8 cellular contexts compared by ENCODE assay signal in genomic region chr14:55579724-55580400, GRCh38. TPM values are rescaled to one million over a fixed set of nuclear protein-coding genes. Genes with fewer than 3 reads are reported as not detected.
DNase-seq lines count a peak whose midpoint lies in the region; ATAC-seq and TF ChIP-seq lines count a peak whose summit lies in the region.

KTN1 (plus strand) TSS chr14:55580207; CDS start chr14:55612049, 31,842 bp downstream.

- peak within 1 kb of the TSS; percentile 91 for H3K4me3 Mint-ChIP-seq in HFFc6
- peak within 1 kb of the TSS; percentile 96 for H3K4me3 Mint-ChIP-seq in progenitor cell of endocrine pancreas (ENCODE audit: low read depth)

- H3K9me3 ChIP-seq in heart right ventricle: no peaks in the 10 kb centered on the region
- no peaks in the 10 kb centered on the region for H3K9me3 ChIP-seq in upper lobe of right lung

- intact Hi-C loops in heart right ventricle (cut with DNase I) (loop anchor here in 8 of 10 donors (5.0 to 10.0 kb wide), 6 partner anchors 65 to 135 kb away; partner anchors contain the start of gene TBPL2 (in 3 of the 8)), upper lobe of right lung (cut with DNase I) (no loop called here)

- peak within 1 kb of the TSS; percentile 91 for H3K27ac Mint-ChIP-seq in HFFc6
- peak within 1 kb of the TSS; percentile 97 for H3K27ac Mint-ChIP-seq in progenitor cell of endocrine pancreas

- peak; percentile 54 for TF ChIP-seq POLR2A in GM10847 (IDR thresholded peaks at IDR 0.05; ENCODE audit: extremely low read depth, insufficient read length)

- H3K27me3 Mint-ChIP-seq in HFFc6 (ENCODE audit: insufficient read depth): peaks cover 1% of the 10 kb centered on the region; the same call in 1 of the 2 replicates
- no peaks in the 10 kb centered on the region for H3K27me3 Mint-ChIP-seq in progenitor cell of endocrine pancreas

- H3K27me3 ChIP-seq in heart right ventricle: no peaks in the 10 kb centered on the region
- H3K27me3 ChIP-seq in upper lobe of right lung: no peaks in the 10 kb centered on the region

- WGBS in adipose tissue, 3 donors: 1% methylated on average over 41 to 77 of the region's 83 CpGs
- 1% methylated on average over 60 to 83 of the region's 83 CpGs for WGBS in heart right ventricle, 2 donors

- TF ChIP-seq CTCF in HFFc6 (IDR thresholded peaks at IDR 0.05): no peak
- no peak for TF ChIP-seq CTCF in heart right ventricle (IDR thresholded peaks at IDR 0.05)
- TF ChIP-seq CTCF in progenitor cell of endocrine pancreas (IDR thresholded peaks at IDR 0.05; ENCODE audit: unreplicated experiment): no peak
- TF ChIP-seq CTCF in upper lobe of right lung (IDR thresholded peaks at IDR 0.05): no peak

- H3K9me3 Mint-ChIP-seq in HFFc6 (no peaks in the 10 kb centered on the region), progenitor cell of endocrine pancreas (ENCODE audit: low read depth) (no peaks in the 10 kb centered on the region)

- DNase-seq in HFFc6: peak; percentile 49
- DNase-seq in NCI-H1048 (lab: John Stamatoyannopoulos, UW): peak; percentile 62
- DNase-seq in T-helper 1 cell: peak; percentile 73 to 87 (median 76)
- peak; percentile 85 to 87 for DNase-seq in heart right ventricle
- peak; percentile 64 for DNase-seq in progenitor cell of endocrine pancreas (ENCODE audit: low spot score, unreplicated experiment)
- peak; percentile 95 for DNase-seq in upper lobe of right lung

- peaks cover 0 to 8% (median 0%) of the 10 kb centered on the region in 9 donors for H3K36me3 ChIP-seq in heart right ventricle
- no peaks in the 10 kb centered on the region for H3K36me3 ChIP-seq in upper lobe of right lung

- H3K4me3 ChIP-seq in heart right ventricle: peak within 1 kb of the TSS; percentile 77 to 99 (median 88)
- peak within 1 kb of the TSS; percentile 76 for H3K4me3 ChIP-seq in upper lobe of right lung

- H3K4me1 ChIP-seq in heart right ventricle: peaks cover 0 to 51% (median 38%) of the 10 kb centered on the region in 9 donors
- H3K4me1 ChIP-seq in upper lobe of right lung: peaks cover 35% of the 10 kb centered on the region

- H3K36me3 Mint-ChIP-seq in HFFc6 (ENCODE audit: low read depth): no peaks in the 10 kb centered on the region
- no peaks in the 10 kb centered on the region for H3K36me3 Mint-ChIP-seq in progenitor cell of endocrine pancreas (ENCODE audit: insufficient read depth)

- H3K27ac ChIP-seq in adipose tissue (ENCODE audit: low read depth, low read length): peak within 1 kb of the TSS; percentile 59
- H3K27ac ChIP-seq in heart right ventricle: peak within 1 kb of the TSS; percentile 88 to 99 (median 97)
- H3K27ac ChIP-seq in upper lobe of right lung: peak within 1 kb of the TSS; percentile 91

- peaks cover 25% of the 10 kb centered on the region for H3K4me1 Mint-ChIP-seq in HFFc6 (ENCODE audit: low read depth)
- H3K4me1 Mint-ChIP-seq in progenitor cell of endocrine pancreas (ENCODE audit: low read depth): peaks cover 12% of the 10 kb centered on the region

- ATAC-seq in heart right ventricle (peak; percentile 91 to 96 (median 94)), upper lobe of right lung (peak; percentile 97)

RNA-seq across cellular contexts. Expression of gene KTN1, which starts in this region (rescaled TPM):
- total RNA-seq in HFFc6 (2021; fragmentation: NEBNext Ultra II Directional; extraction: Animal tissue kit (Norgen Biotek cat#: 25700)): 100 to 1,000 TPM; 135 to 175 (median 148) TPM
- polyA plus RNA-seq in adipose tissue (10 to 100 TPM; 55.8 to 78.5 (median 71.9) TPM), heart right ventricle (100 to 1,000 TPM; 161 to 174 TPM)
- total RNA-seq in heart right ventricle (100 to 1,000 TPM; 205 to 293 (median 254) TPM), progenitor cell of endocrine pancreas (155 and 158 TPM in 2 replicates), upper lobe of right lung (179 TPM)

Comparison
In these comparisons a context has a peak if more than half of its experiments do, and no peak if none do; other contexts are left out.
1. Peak in every context shown above with its lines: DNase-seq, ATAC-seq, H3K4me3 ChIP-seq and H3K27ac ChIP-seq.